Comparison of ENCODE assay signal across 3 cellular contexts in the genomic region with DNA sequence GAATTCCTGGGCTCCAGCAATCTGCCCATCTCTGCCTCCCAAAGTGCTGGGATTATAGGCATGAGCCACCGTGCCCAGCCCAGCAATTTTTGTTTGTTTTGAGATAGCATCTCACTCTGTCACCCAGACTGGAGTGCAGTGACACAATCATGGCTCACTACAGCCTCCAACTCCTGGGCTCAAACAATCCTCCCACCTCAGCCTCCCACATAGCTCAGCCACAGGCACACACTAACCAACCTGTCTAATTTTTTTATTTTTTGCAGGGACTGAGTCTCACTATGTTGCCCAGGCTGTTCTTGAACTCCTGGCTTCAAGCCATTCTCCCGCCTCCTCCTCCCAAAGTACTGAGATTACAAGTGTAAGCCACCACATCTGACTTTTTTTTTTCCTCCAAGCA. TPM values are rescaled to one million over a fixed set of nuclear protein-coding genes. Genes with fewer than 3 reads are reported as not detected.
"Had no signal": no experiment of that assay in that cellular context is flagged by ENCODE, and none has a peak within 500 bp of the region (broad histone marks: within the 10 kb centered on the region; RNA-seq: fewer than 3 reads in every experiment).

No MANE protein-coding gene starts in this region.

RNA-seq across cellular contexts. Expression of gene MAGI1, which starts 7.6 kb away (rescaled TPM):
- total RNA-seq: activated B cell treated with CpG ODN at 0.5 μM for 24 hours; activated CD8-positive, alpha-beta T cell treated with anti-CD3 and anti-CD28 coated beads, Interleukin-2, amount 10 ng/mL, durations not matched to agents 7 days and 5 days; T-helper 17 cell had no signal
